1 cellular context compared by ENCODE assay signal in the genomic region with DNA sequence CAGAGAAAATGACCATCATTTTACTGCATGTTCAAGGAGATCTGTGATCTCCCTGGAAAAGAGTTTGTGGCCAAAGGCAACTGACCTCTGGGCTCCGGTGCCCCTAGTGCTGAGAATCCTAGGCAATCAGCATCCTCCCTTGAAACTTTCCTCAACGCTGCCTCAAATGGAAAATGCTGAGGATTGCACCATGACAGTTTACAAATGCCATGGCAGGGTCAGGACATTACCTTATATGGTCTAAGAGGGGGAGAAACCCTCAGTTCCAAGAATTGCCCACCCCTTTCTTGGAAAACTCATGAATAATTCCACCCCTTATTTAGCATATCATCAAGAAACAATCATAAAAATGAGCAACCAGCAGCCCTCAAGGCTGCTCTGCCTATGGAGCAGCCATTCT.
TF ChIP-seq lines count a peak whose summit lies in the region.

No MANE protein-coding gene starts in this region.

TF ChIP-seq in WTC11, 78 proteins besides CTCF, POLR2A, EP300 and RAD21 (continued from another document):
- TF ChIP-seq, protein P1, sequence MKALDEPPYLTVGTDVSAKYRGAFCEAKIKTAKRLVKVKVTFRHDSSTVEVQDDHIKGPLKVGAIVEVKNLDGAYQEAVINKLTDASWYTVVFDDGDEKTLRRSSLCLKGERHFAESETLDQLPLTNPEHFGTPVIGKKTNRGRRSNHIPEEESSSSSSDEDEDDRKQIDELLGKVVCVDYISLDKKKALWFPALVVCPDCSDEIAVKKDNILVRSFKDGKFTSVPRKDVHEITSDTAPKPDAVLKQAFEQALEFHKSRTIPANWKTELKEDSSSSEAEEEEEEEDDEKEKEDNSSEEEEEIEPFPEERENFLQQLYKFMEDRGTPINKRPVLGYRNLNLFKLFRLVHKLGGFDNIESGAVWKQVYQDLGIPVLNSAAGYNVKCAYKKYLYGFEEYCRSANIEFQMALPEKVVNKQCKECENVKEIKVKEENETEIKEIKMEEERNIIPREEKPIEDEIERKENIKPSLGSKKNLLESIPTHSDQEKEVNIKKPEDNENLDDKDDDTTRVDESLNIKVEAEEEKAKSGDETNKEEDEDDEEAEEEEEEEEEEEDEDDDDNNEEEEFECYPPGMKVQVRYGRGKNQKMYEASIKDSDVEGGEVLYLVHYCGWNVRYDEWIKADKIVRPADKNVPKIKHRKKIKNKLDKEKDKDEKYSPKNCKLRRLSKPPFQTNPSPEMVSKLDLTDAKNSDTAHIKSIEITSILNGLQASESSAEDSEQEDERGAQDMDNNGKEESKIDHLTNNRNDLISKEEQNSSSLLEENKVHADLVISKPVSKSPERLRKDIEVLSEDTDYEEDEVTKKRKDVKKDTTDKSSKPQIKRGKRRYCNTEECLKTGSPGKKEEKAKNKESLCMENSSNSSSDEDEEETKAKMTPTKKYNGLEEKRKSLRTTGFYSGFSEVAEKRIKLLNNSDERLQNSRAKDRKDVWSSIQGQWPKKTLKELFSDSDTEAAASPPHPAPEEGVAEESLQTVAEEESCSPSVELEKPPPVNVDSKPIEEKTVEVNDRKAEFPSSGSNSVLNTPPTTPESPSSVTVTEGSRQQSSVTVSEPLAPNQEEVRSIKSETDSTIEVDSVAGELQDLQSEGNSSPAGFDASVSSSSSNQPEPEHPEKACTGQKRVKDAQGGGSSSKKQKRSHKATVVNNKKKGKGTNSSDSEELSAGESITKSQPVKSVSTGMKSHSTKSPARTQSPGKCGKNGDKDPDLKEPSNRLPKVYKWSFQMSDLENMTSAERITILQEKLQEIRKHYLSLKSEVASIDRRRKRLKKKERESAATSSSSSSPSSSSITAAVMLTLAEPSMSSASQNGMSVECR (CRISPR knock-in tag; IDR thresholded peaks at IDR 0.05; ENCODE audit: borderline replicate concordance) = no peak
- TF ChIP-seq TEAD1 (CRISPR knock-in tag; IDR thresholded peaks at IDR 0.05) = no peak
- TF ChIP-seq MYBL2 (CRISPR knock-in tag; IDR thresholded peaks at IDR 0.05) = no peak
- no peak for TF ChIP-seq GABPB1 (CRISPR knock-in tag; IDR thresholded peaks at IDR 0.05)
- no peak for TF ChIP-seq FOXK1 (CRISPR knock-in tag; IDR thresholded peaks at IDR 0.05)
